ENCODE assay signal across 15 cellular contexts in genomic region chr3:107669669-107670068, GRCh38.
DNase-seq lines count a peak whose midpoint lies in the region; ATAC-seq and TF ChIP-seq lines count a peak whose summit lies in the region.
"Had no signal": no experiment of that assay in that cellular context is flagged by ENCODE, and none has a peak within 500 bp of the region (broad histone marks: within the 10 kb centered on the region; RNA-seq: fewer than 3 reads in every experiment).

No MANE protein-coding gene starts in this region.

- H3K4me3 ChIP-seq in mesenchymal stem cell (ENCODE audit: insufficient read depth in 1 of 2, low read depth in 1 of 2, low read length in 2 of 2): no peak overlapping the region
- H3K4me3 ChIP-seq: A549, HAP-1 had no signal

- H3K27me3 ChIP-seq in mesenchymal stem cell (ENCODE audit: control insufficient read depth in 1 of 2, insufficient read depth in 1 of 2, low read length in 2 of 2): no peaks in the 10 kb centered on the region
- H3K27me3 ChIP-seq: BE2C had no signal

- no peak overlapping the region for H3K4ac ChIP-seq in mesenchymal stem cell (ENCODE audit: low read depth in 1 of 2, low read length in 2 of 2)

- no peak overlapping the region for H4K91ac ChIP-seq in mesenchymal stem cell (ENCODE audit: low read length)

- H3K27me3 Mint-ChIP-seq in neural crest cell (ENCODE audit: low read depth): no peaks in the 10 kb centered on the region
- no peaks in the 10 kb centered on the region for H3K27me3 Mint-ChIP-seq in activated CD4-positive, alpha-beta T cell treated with anti-CD3 and anti-CD28 coated beads, Interleukin-2, amount 10 ng/mL, durations not matched to agents 7 days and 5 days
- H3K27me3 Mint-ChIP-seq: CD4-positive, alpha-beta memory T cell had no signal

- H3K9me3 Mint-ChIP-seq in neural crest cell: no peaks in the 10 kb centered on the region
- no peaks in the 10 kb centered on the region for H3K9me3 Mint-ChIP-seq in activated CD4-positive, alpha-beta T cell treated with anti-CD3 and anti-CD28 coated beads, Interleukin-2, amount 10 ng/mL, durations not matched to agents 7 days and 5 days
- H3K9me3 Mint-ChIP-seq: CD4-positive, alpha-beta memory T cell had no signal

- peaks cover 12% of the 10 kb centered on the region for H3K79me1 ChIP-seq in mesenchymal stem cell (replicated peaks; ENCODE audit: low read length, poor library complexity, severe bottlenecking)

- H2BK15ac ChIP-seq in mesenchymal stem cell (ENCODE audit: low read depth, poor library complexity, severe bottlenecking): no peak overlapping the region

- H2BK12ac ChIP-seq in mesenchymal stem cell (ENCODE audit: low read length in 2 of 2): no peak overlapping the region

- H2BK120ac ChIP-seq in mesenchymal stem cell (ENCODE audit: low read depth, low read length): no peak overlapping the region

- H4K8ac ChIP-seq in mesenchymal stem cell (ENCODE audit: low read length): no peak overlapping the region

- POLR2A ChIA-PET in activated CD4-positive, alpha-beta T cell treated with anti-CD3 and anti-CD28 coated beads, Interleukin-2, amount 10 ng/mL, durations not matched to agents 7 days and 5 days (lab: Charles Lee): no interaction called here

- H3K27ac ChIP-seq in caudate nucleus (ENCODE audit: low read depth, low read length) (peak overlapping the region; percentile 87), mesenchymal stem cell (ENCODE audit: low read length, poor library complexity, severe bottlenecking) (no peak overlapping the region)
- H3K27ac ChIP-seq: A549, C4-2B had no signal

- H3K4me2 ChIP-seq in mesenchymal stem cell (ENCODE audit: low read length, poor library complexity, severe bottlenecking): no peak overlapping the region
- H3K4me2 ChIP-seq: A549 had no signal

- H3K9ac ChIP-seq in mesenchymal stem cell (ENCODE audit: low read length): peak overlapping the region; percentile 39

- no peak overlapping the region for H3K14ac ChIP-seq in mesenchymal stem cell (ENCODE audit: low read length in 2 of 2)

- H3K4me1 ChIP-seq in mesenchymal stem cell (ENCODE audit: control insufficient read depth, insufficient read depth, low read depth, low read length): no peaks in the 10 kb centered on the region
- H3K4me1 ChIP-seq: A549, BE2C had no signal

- TF ChIP-seq CTCF in neural crest cell (conservative IDR thresholded peaks at IDR 0.05): no peak

- peaks cover 63% of the 10 kb centered on the region for H3K4me1 Mint-ChIP-seq in neural crest cell
- peaks cover 3% of the 10 kb centered on the region for H3K4me1 Mint-ChIP-seq in activated CD4-positive, alpha-beta T cell treated with anti-CD3 and anti-CD28 coated beads, Interleukin-2, amount 10 ng/mL, durations not matched to agents 7 days and 5 days

- no peak overlapping the region for H2AFZ ChIP-seq in mesenchymal stem cell (ENCODE audit: low read depth, low read length)

- H2AK5ac ChIP-seq in mesenchymal stem cell (ENCODE audit: low read length, severe bottlenecking): no peak overlapping the region

- H3K4me3 Mint-ChIP-seq in neural crest cell: peak overlapping the region; percentile 1
- H3K4me3 Mint-ChIP-seq in activated CD4-positive, alpha-beta T cell treated with anti-CD3 and anti-CD28 coated beads, Interleukin-2, amount 10 ng/mL, durations not matched to agents 7 days and 5 days: no peak overlapping the region
- H3K4me3 Mint-ChIP-seq: CD4-positive, alpha-beta memory T cell had no signal

- no CpG with 5 or more reads among the region's 1 CpG for WGBS in mesenchymal stem cell

- ATAC-seq in HG02981 (IDR thresholded peaks at IDR 0.05; ENCODE audit: unreplicated experiment): no peak
- ATAC-seq: A549, HepG2 had no signal

- H3K27ac Mint-ChIP-seq in neural crest cell (ENCODE audit: unreplicated experiment): no peak overlapping the region
- no peak overlapping the region for H3K27ac Mint-ChIP-seq in activated CD4-positive, alpha-beta T cell treated with anti-CD3 and anti-CD28 coated beads, Interleukin-2, amount 10 ng/mL, durations not matched to agents 7 days and 5 days

- no peaks in the 10 kb centered on the region for H3K36me3 Mint-ChIP-seq in neural crest cell (ENCODE audit: low read depth)
- H3K36me3 Mint-ChIP-seq in activated CD4-positive, alpha-beta T cell treated with anti-CD3 and anti-CD28 coated beads, Interleukin-2, amount 10 ng/mL, durations not matched to agents 7 days and 5 days (ENCODE audit: low read depth): no peaks in the 10 kb centered on the region

- no peak overlapping the region for H3K23ac ChIP-seq in mesenchymal stem cell (ENCODE audit: low read length in 2 of 2)

- H3K18ac ChIP-seq in mesenchymal stem cell (ENCODE audit: low read depth in 1 of 2, low read length in 2 of 2): no peak overlapping the region

- H2BK5ac ChIP-seq in mesenchymal stem cell (ENCODE audit: low read depth, low read length, poor library complexity, severe bottlenecking): no peak overlapping the region

- no peaks in the 10 kb centered on the region for H3K36me3 ChIP-seq in mesenchymal stem cell (ENCODE audit: control insufficient read depth in 1 of 2, insufficient read depth in 2 of 2, low read depth in 1 of 2, low read length in 2 of 2)
- H3K36me3 ChIP-seq: BE2C, HAP-1 had no signal

- CTCF ChIA-PET in activated CD4-positive, alpha-beta T cell treated with anti-CD3 and anti-CD28 coated beads, Interleukin-2, amount 10 ng/mL, durations not matched to agents 7 days and 5 days (lab: Charles Lee): no interaction called here

- no peak for DNase-seq in caudate nucleus (lab: John Stamatoyannopoulos, UW)
- DNase-seq in mesenchymal stem cell: no peak
- no peak for DNase-seq in neural crest cell (ENCODE audit: low read depth, low spot score)
- DNase-seq in RKO (ENCODE audit: low spot score): no peak
- DNase-seq in activated CD4-positive, alpha-beta T cell treated with anti-CD3 and anti-CD28 coated beads, Interleukin-2, amount 10 ng/mL, durations not matched to agents 7 days and 5 days: no peak
- DNase-seq: BE2C; CD4-positive, alpha-beta memory T cell; COR-L47; DND-41; GDM1 had no signal

- H3K9me3 ChIP-seq in mesenchymal stem cell (ENCODE audit: control insufficient read depth, low read length): no peaks in the 10 kb centered on the region
- H3K9me3 ChIP-seq: A549, BE2C, HAP-1 had no signal
